Comparison of ENCODE assay signal across 1 cellular context in genomic region chr4:37441231-37442061, GRCh38.
TF ChIP-seq lines count a peak whose summit lies in the region.

No MANE protein-coding gene starts in this region.

TF ChIP-seq in HEK293, 187 proteins besides CTCF, POLR2A, EP300 and RAD21 (continued from another document):
- TF ChIP-seq ZNF366 (tag by site-specific recombination; conservative IDR thresholded peaks at IDR 0.05) (peak; percentile 71), ZNF629 (tag by site-specific recombination; IDR thresholded peaks at IDR 0.05) (0 out of 2 replicates have a peak, but pooled peaks have one; percentile 34), ZNF133 (tag by site-specific recombination; IDR thresholded peaks at IDR 0.05) (no peak), ZNF280C (tag by site-specific recombination; IDR thresholded peaks at IDR 0.05) (no peak), SCRT2 (tag by site-specific recombination; IDR thresholded peaks at IDR 0.05) (peak; percentile 93)
TF ChIP-seq in HEK293: peak in this region for 8.
